Comparison of ENCODE assay signal across 1 cellular context in genomic region chr6:91691449-91691848, GRCh38.
A peak's percentile ranks its signal among the peaks of the same experiment; 100 is the strongest.
TF ChIP-seq lines count a peak whose summit lies in the region.

No MANE protein-coding gene starts in this region.

TF ChIP-seq in Ishikawa, 13 proteins besides CTCF, POLR2A, EP300 and RAD21 (continued from another document):
- TF ChIP-seq REST (IDR thresholded peaks at IDR 0.05; ENCODE audit: low read depth): no peak
- TF ChIP-seq USF1 (IDR thresholded peaks at IDR 0.05): no peak
- TF ChIP-seq TEAD4 (IDR thresholded peaks at IDR 0.05): peak; percentile 66
- no peak for TF ChIP-seq TCF12 (IDR thresholded peaks at IDR 0.05; ENCODE audit: low read depth)
- TF ChIP-seq MAX (IDR thresholded peaks at IDR 0.05): no peak
- TF ChIP-seq TAF1 (IDR thresholded peaks at IDR 0.05; ENCODE audit: low read depth): no peak
- TF ChIP-seq CREB1 (IDR thresholded peaks at IDR 0.05; ENCODE audit: low read depth): no peak
